ENCODE assay signal across 1 cellular context in the genomic region with DNA sequence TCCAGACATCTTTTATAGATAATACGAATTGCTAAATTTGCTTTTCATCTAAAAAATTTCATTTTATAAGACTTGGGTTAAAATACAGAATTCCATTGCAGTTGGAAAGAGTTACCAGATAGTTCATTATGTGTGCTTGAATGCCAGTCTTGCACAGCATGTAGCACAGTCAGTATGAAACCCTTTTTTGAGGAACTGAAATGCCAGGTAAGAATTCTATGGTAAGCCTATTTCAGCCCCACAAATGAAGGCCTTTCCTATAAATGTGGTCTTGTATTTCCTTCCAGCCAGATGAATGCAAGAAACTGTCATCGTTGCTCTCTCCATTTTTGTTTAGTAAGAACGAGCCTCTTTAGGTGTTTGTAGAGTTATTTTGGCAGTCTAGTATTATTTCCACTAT.
TF ChIP-seq lines count a peak whose summit lies in the region.

No MANE protein-coding gene starts in this region.

TF ChIP-seq in SK-N-SH, 30 proteins besides CTCF, POLR2A, EP300 and RAD21 (continued from another document):
- TF ChIP-seq, protein P1, sequence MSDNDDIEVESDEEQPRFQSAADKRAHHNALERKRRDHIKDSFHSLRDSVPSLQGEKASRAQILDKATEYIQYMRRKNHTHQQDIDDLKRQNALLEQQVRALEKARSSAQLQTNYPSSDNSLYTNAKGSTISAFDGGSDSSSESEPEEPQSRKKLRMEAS (IDR thresholded peaks at IDR 0.05; ENCODE audit: low read depth), result no peak
- TF ChIP-seq FOSL2 (IDR thresholded peaks at IDR 0.05; ENCODE audit: borderline replicate concordance, low read depth) (no peak), TCF12 (IDR thresholded peaks at IDR 0.05) (no peak), YY1 (IDR thresholded peaks at IDR 0.05; ENCODE audit: low read depth) (no peak)
- TF ChIP-seq, protein P2, sequence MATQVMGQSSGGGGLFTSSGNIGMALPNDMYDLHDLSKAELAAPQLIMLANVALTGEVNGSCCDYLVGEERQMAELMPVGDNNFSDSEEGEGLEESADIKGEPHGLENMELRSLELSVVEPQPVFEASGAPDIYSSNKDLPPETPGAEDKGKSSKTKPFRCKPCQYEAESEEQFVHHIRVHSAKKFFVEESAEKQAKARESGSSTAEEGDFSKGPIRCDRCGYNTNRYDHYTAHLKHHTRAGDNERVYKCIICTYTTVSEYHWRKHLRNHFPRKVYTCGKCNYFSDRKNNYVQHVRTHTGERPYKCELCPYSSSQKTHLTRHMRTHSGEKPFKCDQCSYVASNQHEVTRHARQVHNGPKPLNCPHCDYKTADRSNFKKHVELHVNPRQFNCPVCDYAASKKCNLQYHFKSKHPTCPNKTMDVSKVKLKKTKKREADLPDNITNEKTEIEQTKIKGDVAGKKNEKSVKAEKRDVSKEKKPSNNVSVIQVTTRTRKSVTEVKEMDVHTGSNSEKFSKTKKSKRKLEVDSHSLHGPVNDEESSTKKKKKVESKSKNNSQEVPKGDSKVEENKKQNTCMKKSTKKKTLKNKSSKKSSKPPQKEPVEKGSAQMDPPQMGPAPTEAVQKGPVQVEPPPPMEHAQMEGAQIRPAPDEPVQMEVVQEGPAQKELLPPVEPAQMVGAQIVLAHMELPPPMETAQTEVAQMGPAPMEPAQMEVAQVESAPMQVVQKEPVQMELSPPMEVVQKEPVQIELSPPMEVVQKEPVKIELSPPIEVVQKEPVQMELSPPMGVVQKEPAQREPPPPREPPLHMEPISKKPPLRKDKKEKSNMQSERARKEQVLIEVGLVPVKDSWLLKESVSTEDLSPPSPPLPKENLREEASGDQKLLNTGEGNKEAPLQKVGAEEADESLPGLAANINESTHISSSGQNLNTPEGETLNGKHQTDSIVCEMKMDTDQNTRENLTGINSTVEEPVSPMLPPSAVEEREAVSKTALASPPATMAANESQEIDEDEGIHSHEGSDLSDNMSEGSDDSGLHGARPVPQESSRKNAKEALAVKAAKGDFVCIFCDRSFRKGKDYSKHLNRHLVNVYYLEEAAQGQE (IDR thresholded peaks at IDR 0.05; ENCODE audit: low read depth, low read length), result no peak
